Comparison of ENCODE assay signal across 8 cellular contexts in the genomic region with DNA sequence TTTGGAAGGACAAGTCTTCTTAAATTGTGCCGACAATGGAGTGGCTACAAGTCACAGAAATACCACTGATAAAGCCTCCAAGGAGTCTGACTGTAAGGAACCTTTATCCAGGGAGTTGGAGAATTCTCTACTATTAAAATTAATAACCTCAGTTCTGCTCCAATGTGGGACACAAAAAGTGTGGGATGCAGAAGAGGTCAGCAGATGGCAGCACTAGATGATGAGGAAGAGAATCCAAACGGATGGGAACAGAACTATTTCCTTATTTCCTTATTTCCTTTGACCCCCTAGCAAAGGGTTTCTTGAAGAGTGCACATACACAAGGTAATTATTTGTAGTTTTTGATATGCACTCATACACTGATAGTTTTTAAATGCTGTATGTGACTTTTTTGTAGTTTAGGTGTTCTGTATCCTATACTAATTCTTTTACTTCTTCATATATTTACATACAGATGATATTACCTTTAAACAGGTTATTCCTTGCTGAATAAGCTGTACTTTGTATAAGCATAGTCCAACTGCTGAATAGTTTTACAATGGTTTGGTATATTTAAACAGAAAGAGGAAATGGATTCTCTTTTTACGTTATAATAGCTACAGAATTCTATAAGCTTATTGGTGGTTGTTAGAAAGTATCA. TPM values are rescaled to one million over a fixed set of nuclear protein-coding genes. Genes with fewer than 3 reads are reported as not detected.
DNase-seq lines count a peak whose midpoint lies in the region; ATAC-seq lines count a peak whose summit lies in the region.

No MANE protein-coding gene starts in this region.

- intact Hi-C loops in Right ventricle myocardium superior (cut with DNase I) = no loop called here
- intact Hi-C loops in cardiac septum (cut with DNase I) = no loop called here

- peak; percentile 51 for ATAC-seq in Right ventricle myocardium superior (ENCODE audit: poor library complexity)
- no peak for ATAC-seq in HG03521 (IDR thresholded peaks at IDR 0.05; ENCODE audit: unreplicated experiment)
- no peak for ATAC-seq in GM18867 (IDR thresholded peaks at IDR 0.05; ENCODE audit: unreplicated experiment)

- no peak for DNase-seq in Right ventricle myocardium superior
- DNase-seq in cardiac septum (ENCODE audit: low spot score) = no peak
- DNase-seq in NCI-H526 treated with DMSO at 0.1 percent for 48 hours (lab: John Stamatoyannopoulos, UW) = peak; percentile 17
- peak; percentile 56 for DNase-seq in dedifferentiated amniotic fluid mesenchymal stem cell (ENCODE audit: extremely low spot score)
- DNase-seq in myocyte (ENCODE audit: low read depth) = peak; percentile 30
- no peak for DNase-seq in GOT3 (lab: John Stamatoyannopoulos, UW)

RNA-seq across cellular contexts. Expression of a gene that starts 25.6 kb away (rescaled TPM):
- 7.8 TPM for total RNA-seq in Right ventricle myocardium superior
- total RNA-seq in cardiac septum = 18.3 TPM
- 0.62 TPM in 1 of 2 replicates, not detected in the other for total RNA-seq in myocyte
- polyA plus RNA-seq in myocyte (2012) = 0.08 TPM

Comparison
In these comparisons a context has a peak if more than half of its experiments do, and no peak if none do; other contexts are left out.
1. DNase-seq: peak in NCI-H526 treated with DMSO at 0.1 percent for 48 hours (single experiment), dedifferentiated amniotic fluid mesenchymal stem cell (single experiment) and myocyte (single experiment); none in Right ventricle myocardium superior (single experiment), cardiac septum (single experiment) and GOT3 (single experiment).